11 cellular contexts compared by ENCODE assay signal in genomic region chr9:72807765-72808445, GRCh38.
DNase-seq lines count a peak whose midpoint lies in the region; ATAC-seq and TF ChIP-seq lines count a peak whose summit lies in the region.
"Had no signal": no experiment of that assay in that cellular context is flagged by ENCODE, and none has a peak within 500 bp of the region (broad histone marks: within the 10 kb centered on the region; RNA-seq: fewer than 3 reads in every experiment).

No MANE protein-coding gene starts in this region.

- ATAC-seq in HG03378 (IDR thresholded peaks at IDR 0.05; ENCODE audit: unreplicated experiment), result no peak
- ATAC-seq: activated T-cell treated with anti-CD3 and anti-CD28 coated beads, Interleukin-2, amount 50 U/mL, for 4 hours had no signal

- H3K27me3 ChIP-seq in WERI-Rb-1 (ENCODE audit: insufficient read depth, low read depth, severe bottlenecking), result no peaks in the 10 kb centered on the region
- H3K27me3 ChIP-seq in kidney epithelial cell (ENCODE audit: control insufficient read depth, insufficient read depth, low read length), result no peaks in the 10 kb centered on the region
- H3K27me3 ChIP-seq: vagina had no signal

- H3K36me3 ChIP-seq in WERI-Rb-1, result no peaks in the 10 kb centered on the region
- H3K36me3 ChIP-seq in kidney epithelial cell (ENCODE audit: control insufficient read depth, insufficient read depth, low read length), result no peaks in the 10 kb centered on the region
- H3K36me3 ChIP-seq: vagina had no signal

- no peak overlapping the region for H3K4me3 ChIP-seq in GM12864 (ENCODE audit: low read depth, low read length)
- H3K4me3 ChIP-seq in WERI-Rb-1 (ENCODE audit: low read depth, low read length), result no peak overlapping the region
- no peak overlapping the region for H3K4me3 ChIP-seq in kidney epithelial cell (ENCODE audit: low read depth, low read length)
- H3K4me3 ChIP-seq: vagina had no signal

- no peak overlapping the region for H3K27ac ChIP-seq in WERI-Rb-1
- H3K27ac ChIP-seq: vagina had no signal

- TF ChIP-seq CTCF in GM12864 (IDR thresholded peaks at IDR 0.05; ENCODE audit: low read depth, low read length, missing control alignments) (peak; percentile 63), WERI-Rb-1 (IDR thresholded peaks at IDR 0.05; ENCODE audit: low read depth, low read length) (0 out of 2 replicates have a peak, but pooled peaks have one; percentile 4), kidney epithelial cell (IDR thresholded peaks at IDR 0.05; ENCODE audit: insufficient read depth, low read length, poor library complexity, severe bottlenecking) (peak; percentile 34)

- no peaks in the 10 kb centered on the region for H3K9me3 ChIP-seq in WERI-Rb-1 (ENCODE audit: severe bottlenecking)
- H3K9me3 ChIP-seq: vagina had no signal

- DNase-seq in GM12864 (ENCODE audit: low read depth) (no peak), HT1080 (ENCODE audit: low read depth) (peak; percentile 20), WERI-Rb-1 (no peak), kidney epithelial cell (ENCODE audit: low read depth) (no peak), NCI-H2107 treated with DMSO at 0.1 percent for 48 hours (lab: John Stamatoyannopoulos, UW; ENCODE audit: unreplicated experiment) (no peak), NCI-H2171 treated with DMSO at 0.1 percent for 48 hours (lab: John Stamatoyannopoulos, UW) (no peak)
- no peak for DNase-seq in activated CD4-positive, alpha-beta T cell treated with anti-CD3 and anti-CD28 coated beads for 1 hour
- DNase-seq: activated T-cell treated with anti-CD3 and anti-CD28 coated beads, Interleukin-2, amount 50 U/mL, for 4 hours; NCI-H2081 had no signal

Comparison
In these comparisons a context has a peak if more than half of its experiments do, and no peak if none do; other contexts are left out.
1. CTCF ChIP-seq: peak in every context shown above with its lines; median percentile 63 in GM12864; 34 in kidney epithelial cell; 4 in WERI-Rb-1.